In the genomic region with DNA sequence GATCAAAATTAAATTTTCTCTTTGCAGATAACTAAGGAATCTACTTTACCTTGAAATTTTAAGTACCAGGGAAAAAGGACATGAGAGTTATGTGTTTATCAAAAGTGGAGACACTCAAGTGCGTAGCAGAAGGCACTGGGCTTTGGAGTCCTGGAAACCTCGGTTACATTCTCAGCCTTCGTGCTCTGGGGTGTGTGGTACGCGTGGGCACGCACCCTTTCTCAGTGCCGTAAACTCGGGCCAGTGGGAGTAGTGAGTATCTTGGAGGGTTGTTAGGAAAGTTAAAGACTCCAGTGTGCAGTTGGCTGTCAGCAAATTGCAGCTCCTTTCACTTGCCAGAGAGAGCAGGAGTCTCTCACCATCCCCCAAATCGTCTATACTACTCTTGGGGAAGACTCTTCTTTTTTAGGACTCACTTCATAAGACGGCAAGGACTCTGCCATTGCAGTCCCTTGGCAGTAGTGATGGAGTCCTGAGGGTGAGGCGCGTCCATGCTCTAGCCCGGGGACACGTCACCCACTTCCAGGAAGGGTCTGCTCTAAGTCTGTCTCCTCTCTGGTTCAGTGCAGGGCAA, we compare ENCODE assay signal across 2 cellular contexts.
TF ChIP-seq lines count a peak whose summit lies in the region.

No MANE protein-coding gene starts in this region.

TF ChIP-seq in SK-N-SH, 30 proteins besides CTCF, POLR2A, EP300 and RAD21 (continued from another document):
- TF ChIP-seq MEF2A (IDR thresholded peaks at IDR 0.05; ENCODE audit: borderline replicate concordance, low read depth) (no peak), REST (IDR thresholded peaks at IDR 0.05; ENCODE audit: low read depth, low read length) (no peak), ELF1 (IDR thresholded peaks at IDR 0.05) (no peak), FOXM1 (IDR thresholded peaks at IDR 0.05; ENCODE audit: low read depth) (no peak), ZBTB33 (IDR thresholded peaks at IDR 0.05; ENCODE audit: borderline replicate concordance, low read depth) (no peak), JUND (IDR thresholded peaks at IDR 0.05) (no peak), MXI1 (IDR thresholded peaks at IDR 0.05; ENCODE audit: low read depth, low read length) (no peak), NRF1 (IDR thresholded peaks at IDR 0.05; ENCODE audit: low read depth, low read length) (no peak), RXRA (IDR thresholded peaks at IDR 0.05; ENCODE audit: borderline replicate concordance, low read depth) (no peak), USF2 (IDR thresholded peaks at IDR 0.05; ENCODE audit: borderline replicate concordance, low read depth, low read length) (no peak), SIN3A (IDR thresholded peaks at IDR 0.05; ENCODE audit: borderline replicate concordance, low read depth, low read length) (no peak)
- TF ChIP-seq, protein P1, sequence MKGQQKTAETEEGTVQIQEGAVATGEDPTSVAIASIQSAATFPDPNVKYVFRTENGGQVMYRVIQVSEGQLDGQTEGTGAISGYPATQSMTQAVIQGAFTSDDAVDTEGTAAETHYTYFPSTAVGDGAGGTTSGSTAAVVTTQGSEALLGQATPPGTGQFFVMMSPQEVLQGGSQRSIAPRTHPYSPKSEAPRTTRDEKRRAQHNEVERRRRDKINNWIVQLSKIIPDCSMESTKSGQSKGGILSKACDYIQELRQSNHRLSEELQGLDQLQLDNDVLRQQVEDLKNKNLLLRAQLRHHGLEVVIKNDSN (IDR thresholded peaks at IDR 0.05; ENCODE audit: borderline replicate concordance, low read depth), result no peak

TF ChIP-seq in WTC11, 78 proteins besides CTCF, POLR2A, EP300 and RAD21 (continued from another document):
- TF ChIP-seq, protein P2, sequence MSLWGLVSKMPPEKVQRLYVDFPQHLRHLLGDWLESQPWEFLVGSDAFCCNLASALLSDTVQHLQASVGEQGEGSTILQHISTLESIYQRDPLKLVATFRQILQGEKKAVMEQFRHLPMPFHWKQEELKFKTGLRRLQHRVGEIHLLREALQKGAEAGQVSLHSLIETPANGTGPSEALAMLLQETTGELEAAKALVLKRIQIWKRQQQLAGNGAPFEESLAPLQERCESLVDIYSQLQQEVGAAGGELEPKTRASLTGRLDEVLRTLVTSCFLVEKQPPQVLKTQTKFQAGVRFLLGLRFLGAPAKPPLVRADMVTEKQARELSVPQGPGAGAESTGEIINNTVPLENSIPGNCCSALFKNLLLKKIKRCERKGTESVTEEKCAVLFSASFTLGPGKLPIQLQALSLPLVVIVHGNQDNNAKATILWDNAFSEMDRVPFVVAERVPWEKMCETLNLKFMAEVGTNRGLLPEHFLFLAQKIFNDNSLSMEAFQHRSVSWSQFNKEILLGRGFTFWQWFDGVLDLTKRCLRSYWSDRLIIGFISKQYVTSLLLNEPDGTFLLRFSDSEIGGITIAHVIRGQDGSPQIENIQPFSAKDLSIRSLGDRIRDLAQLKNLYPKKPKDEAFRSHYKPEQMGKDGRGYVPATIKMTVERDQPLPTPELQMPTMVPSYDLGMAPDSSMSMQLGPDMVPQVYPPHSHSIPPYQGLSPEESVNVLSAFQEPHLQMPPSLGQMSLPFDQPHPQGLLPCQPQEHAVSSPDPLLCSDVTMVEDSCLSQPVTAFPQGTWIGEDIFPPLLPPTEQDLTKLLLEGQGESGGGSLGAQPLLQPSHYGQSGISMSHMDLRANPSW (CRISPR knock-in tag; conservative IDR thresholded peaks at IDR 0.05; ENCODE audit: low read depth), result no peak
- TF ChIP-seq MYBL2 (CRISPR knock-in tag; IDR thresholded peaks at IDR 0.05), result no peak
